ENCODE assay signal across 1 cellular context in genomic region chr12:116735951-116736599, GRCh38.
TF ChIP-seq lines count a peak whose summit lies in the region.

No MANE protein-coding gene starts in this region.

TF ChIP-seq in HepG2, 621 proteins besides CTCF, POLR2A, EP300 and RAD21 (continues in another document):
- TF ChIP-seq SAP130 (CRISPR knock-in tag; IDR thresholded peaks at IDR 0.05; ENCODE audit: low read depth) (peak; percentile 55), DRAP1 (CRISPR knock-in tag; IDR thresholded peaks at IDR 0.05) (peak; percentile 30; the same call in 1 of the 2 replicates), ZEB1 (IDR thresholded peaks at IDR 0.05; ENCODE audit: insufficient replicate concordance, low read depth) (no peak), ZBTB26 (CRISPR knock-in tag; IDR thresholded peaks at IDR 0.05; ENCODE audit: borderline replicate concordance) (no peak), RARA (CRISPR knock-in tag; IDR thresholded peaks at IDR 0.05) (peak; percentile 55), MIER3 (CRISPR knock-in tag; IDR thresholded peaks at IDR 0.05; ENCODE audit: borderline replicate concordance) (peak; percentile 33; the same call in 1 of the 2 replicates), ZNF646 (CRISPR knock-in tag; IDR thresholded peaks at IDR 0.05) (no peak), MXD3 (CRISPR knock-in tag; IDR thresholded peaks at IDR 0.05) (no peak), ARNTL (CRISPR knock-in tag; IDR thresholded peaks at IDR 0.05) (no peak), ATF5 (CRISPR knock-in tag; IDR thresholded peaks at IDR 0.05; ENCODE audit: low read depth) (no peak), HOXA3 (CRISPR knock-in tag; IDR thresholded peaks at IDR 0.05) (0 out of 2 replicates have a peak, but pooled peaks have one; percentile 20), FOSL2 (CRISPR knock-in tag; IDR thresholded peaks at IDR 0.05) (peak; percentile 64), ZBTB44 (CRISPR knock-in tag; IDR thresholded peaks at IDR 0.05) (no peak), ZNF253 (CRISPR knock-in tag; IDR thresholded peaks at IDR 0.05; ENCODE audit: borderline replicate concordance) (no peak), HMG20B (CRISPR knock-in tag; conservative IDR thresholded peaks at IDR 0.05) (0 out of 2 replicates have a peak, but pooled peaks have one; percentile 39), NCOA2 (CRISPR knock-in tag; IDR thresholded peaks at IDR 0.05) (peak; percentile 45; the same call in 1 of the 2 replicates), MBD4 (IDR thresholded peaks at IDR 0.05; ENCODE audit: borderline replicate concordance, low read length) (no peak), ATAD3A (CRISPR knock-in tag; IDR thresholded peaks at IDR 0.05) (no peak), PPARG (CRISPR knock-in tag; conservative IDR thresholded peaks at IDR 0.05) (peak; percentile 69), GPBP1L1 (CRISPR knock-in tag; IDR thresholded peaks at IDR 0.05) (no peak), BCL6 (CRISPR knock-in tag; IDR thresholded peaks at IDR 0.05) (peak; percentile 48; the same call in 1 of the 2 replicates), ERF (CRISPR knock-in tag; IDR thresholded peaks at IDR 0.05) (no peak), ZNF878 (CRISPR knock-in tag; IDR thresholded peaks at IDR 0.05) (no peak), ZNF367 (CRISPR knock-in tag; IDR thresholded peaks at IDR 0.05; ENCODE audit: borderline replicate concordance) (no peak), ZBTB42 (CRISPR knock-in tag; IDR thresholded peaks at IDR 0.05) (no peak), CREB1 (IDR thresholded peaks at IDR 0.05) (no peak), CREB1 (CRISPR knock-in tag; IDR thresholded peaks at IDR 0.05) (no peak), ZNF687 (CRISPR knock-in tag; IDR thresholded peaks at IDR 0.05) (no peak), NR0B2 (CRISPR knock-in tag; IDR thresholded peaks at IDR 0.05) (no peak), HDAC1 (CRISPR knock-in tag; IDR thresholded peaks at IDR 0.05) (peak; percentile 26; the same call in 1 of the 2 replicates), ZNF547 (CRISPR knock-in tag; IDR thresholded peaks at IDR 0.05) (peak; percentile 27; the same call in 1 of the 2 replicates), ZNF543 (CRISPR knock-in tag; IDR thresholded peaks at IDR 0.05) (no peak), CEBPG (CRISPR knock-in tag; IDR thresholded peaks at IDR 0.05) (peak; percentile 50; the same call in 1 of the 2 replicates), FOXA3 (CRISPR knock-in tag; IDR thresholded peaks at IDR 0.05) (peak; percentile 58), TARDBP (CRISPR knock-in tag; IDR thresholded peaks at IDR 0.05) (no peak), NFIB (CRISPR knock-in tag; IDR thresholded peaks at IDR 0.05; ENCODE audit: borderline replicate concordance) (no peak), ZFP36L2 (CRISPR knock-in tag; IDR thresholded peaks at IDR 0.05) (no peak), CCDC6 (CRISPR knock-in tag; IDR thresholded peaks at IDR 0.05) (no peak), ZNF256 (CRISPR knock-in tag; conservative IDR thresholded peaks at IDR 0.05) (no peak), ZFP62 (CRISPR knock-in tag; IDR thresholded peaks at IDR 0.05) (no peak), CBX2 (IDR thresholded peaks at IDR 0.05; ENCODE audit: low read depth, low read length) (no peak), CBX2 (CRISPR knock-in tag; IDR thresholded peaks at IDR 0.05; ENCODE audit: low read depth) (no peak), MZF1 (CRISPR knock-in tag; IDR thresholded peaks at IDR 0.05; ENCODE audit: borderline replicate concordance) (no peak), ZNF777 (CRISPR knock-in tag; IDR thresholded peaks at IDR 0.05) (no peak), FOXA1 (IDR thresholded peaks at IDR 0.05) (no peak), FOXA1 (CRISPR knock-in tag; IDR thresholded peaks at IDR 0.05) (peak; percentile 64; the same call in 1 of the 2 replicates), LBX2 (CRISPR knock-in tag; IDR thresholded peaks at IDR 0.05; ENCODE audit: borderline replicate concordance) (no peak), ZNF362 (CRISPR knock-in tag; IDR thresholded peaks at IDR 0.05; ENCODE audit: borderline replicate concordance) (no peak), CREM (IDR thresholded peaks at IDR 0.05) (peak; percentile 20; the same call in 1 of the 2 replicates), CREM (CRISPR knock-in tag; IDR thresholded peaks at IDR 0.05) (no peak), FOXO1 (CRISPR knock-in tag; IDR thresholded peaks at IDR 0.05) (0 out of 2 replicates have a peak, but pooled peaks have one; percentile 31), PHF8 (CRISPR knock-in tag; IDR thresholded peaks at IDR 0.05) (no peak), POLR2G (IDR thresholded peaks at IDR 0.05; ENCODE audit: low read depth, low read length) (no peak)
